In the genomic region with DNA sequence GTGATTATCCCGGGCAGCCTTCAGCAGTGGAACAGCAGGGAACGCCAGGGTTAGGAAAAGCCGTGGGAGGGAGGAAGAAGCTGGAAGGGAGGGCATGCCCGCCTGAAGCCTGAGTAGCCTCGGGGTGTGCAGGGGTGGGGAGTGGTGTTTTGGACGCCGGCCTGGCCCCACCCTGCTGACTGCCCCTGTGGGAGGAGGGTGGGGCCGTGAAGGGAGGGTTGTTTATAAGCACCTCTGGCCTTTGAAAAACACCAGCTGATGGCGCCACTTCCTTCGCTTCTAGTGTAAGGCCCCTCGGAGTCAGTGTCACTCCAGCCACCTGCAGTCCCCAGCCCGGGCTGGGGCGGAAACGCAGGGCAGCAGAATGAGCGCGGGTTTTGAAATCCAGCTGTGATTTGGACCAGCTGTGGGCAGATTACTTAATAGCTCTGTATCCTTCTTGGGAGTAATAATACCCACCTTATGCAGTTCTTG, we compare ENCODE assay signal across 8 cellular contexts. TPM values are rescaled to one million over a fixed set of nuclear protein-coding genes. Genes with fewer than 3 reads are reported as not detected.
A peak's percentile ranks its signal among the peaks of the same experiment; 100 is the strongest.
DNase-seq lines count a peak whose midpoint lies in the region; ATAC-seq lines count a peak whose summit lies in the region.

No MANE protein-coding gene starts in this region.

- no peaks in the 10 kb centered on the region for H3K9me3 ChIP-seq in muscle layer of duodenum (ENCODE audit: control insufficient read depth in 1 of 2, low read length in 2 of 2)

- peaks cover 9% of the 10 kb centered on the region for H3K27me3 Mint-ChIP-seq in activated naive CD8-positive, alpha-beta T cell treated with anti-CD3 and anti-CD28 coated beads, Interleukin-2, amount 50 U/mL, for 24 hours

- H3K36me3 ChIP-seq in muscle layer of duodenum (ENCODE audit: control insufficient read depth in 1 of 2, insufficient read depth in 2 of 2, low read length in 2 of 2) = no peaks in the 10 kb centered on the region

- DNase-seq in AG08395 (ENCODE audit: low spot score) = peak; percentile 71
- DNase-seq in MV-4-11 (lab: John Stamatoyannopoulos, UW) = peak; percentile 73
- no peak for DNase-seq in epithelial cell of prostate (ENCODE audit: low read depth, low spot score)
- DNase-seq in NCI-H774 (lab: John Stamatoyannopoulos, UW) = no peak
- no peak for DNase-seq in activated naive CD4-positive, alpha-beta T cell treated with Interleukin-2 at 50 U/mL for 16 hours
- DNase-seq in activated naive CD8-positive, alpha-beta T cell treated with anti-CD3 and anti-CD28 coated beads, Interleukin-2, amount 50 U/mL, for 24 hours = no peak
- no peak for DNase-seq in mucosa of gallbladder (ENCODE audit: low spot score)

- H3K9me3 Mint-ChIP-seq in activated naive CD8-positive, alpha-beta T cell treated with anti-CD3 and anti-CD28 coated beads, Interleukin-2, amount 50 U/mL, for 24 hours = no peaks in the 10 kb centered on the region

- H3K4me3 ChIP-seq in muscle layer of duodenum (ENCODE audit: low read depth in 1 of 2, low read length in 2 of 2) = peak overlapping the region; percentile 21 to 24

- H3K27ac ChIP-seq in epithelial cell of prostate (peak overlapping the region; percentile 68), muscle layer of duodenum (ENCODE audit: low read length) (no peak overlapping the region)

- no peaks in the 10 kb centered on the region for H3K36me3 Mint-ChIP-seq in activated naive CD8-positive, alpha-beta T cell treated with anti-CD3 and anti-CD28 coated beads, Interleukin-2, amount 50 U/mL, for 24 hours (ENCODE audit: low read depth)

- H3K27me3 ChIP-seq in muscle layer of duodenum (ENCODE audit: low read depth, low read length) = no peaks in the 10 kb centered on the region

- no peak overlapping the region for H3K4me3 Mint-ChIP-seq in activated naive CD8-positive, alpha-beta T cell treated with anti-CD3 and anti-CD28 coated beads, Interleukin-2, amount 50 U/mL, for 24 hours

- no peak for ATAC-seq in activated naive CD8-positive, alpha-beta T cell treated with anti-CD3 and anti-CD28 coated beads, Interleukin-2, amount 50 U/mL, for 24 hours

- H3K27ac Mint-ChIP-seq in activated naive CD8-positive, alpha-beta T cell treated with anti-CD3 and anti-CD28 coated beads, Interleukin-2, amount 50 U/mL, for 24 hours = no peak overlapping the region

- no peaks in the 10 kb centered on the region for H3K4me1 Mint-ChIP-seq in activated naive CD8-positive, alpha-beta T cell treated with anti-CD3 and anti-CD28 coated beads, Interleukin-2, amount 50 U/mL, for 24 hours

- H3K4me1 ChIP-seq in muscle layer of duodenum (ENCODE audit: control insufficient read depth in 1 of 2, insufficient read depth in 2 of 2, low read length in 2 of 2) = peaks cover 0 to 3% of the 10 kb centered on the region in 2 donors

RNA-seq across cellular contexts. Expression of a gene that starts 52.8 kb away (rescaled TPM):
- total RNA-seq in mucosa of gallbladder = 7.3 TPM

Comparison
In these comparisons a context has a peak if more than half of its experiments do, and no peak if none do; other contexts are left out.
1. DNase-seq: peak in AG08395 (single experiment) and MV-4-11 (single experiment); none in epithelial cell of prostate (single experiment), NCI-H774 (single experiment), activated naive CD4-positive, alpha-beta T cell treated with Interleukin-2 at 50 U/mL for 16 hours (single experiment), activated naive CD8-positive, alpha-beta T cell treated with anti-CD3 and anti-CD28 coated beads, Interleukin-2, amount 50 U/mL, for 24 hours (single experiment) and mucosa of gallbladder (single experiment).